14 cellular contexts compared by ENCODE assay signal in the genomic region with DNA sequence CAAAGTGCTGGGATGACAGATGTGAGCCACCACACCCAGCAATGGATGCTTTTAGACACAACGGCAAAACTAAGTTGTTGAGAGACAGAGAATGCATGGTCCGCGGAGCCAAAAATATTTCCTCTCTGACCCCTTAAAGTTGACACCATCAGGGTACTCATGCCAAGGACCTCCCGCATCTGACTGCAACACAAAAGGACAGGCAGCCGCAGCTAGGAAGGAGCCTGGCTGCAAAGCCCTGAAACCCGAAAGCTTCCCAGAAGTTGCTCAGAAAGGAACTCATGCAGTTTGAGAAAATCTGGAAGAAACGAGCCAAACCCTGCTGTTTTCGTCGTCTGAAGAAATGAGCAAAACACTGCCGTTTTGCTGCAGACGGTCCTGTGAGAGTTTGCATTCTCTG. TPM values are rescaled to one million over a fixed set of nuclear protein-coding genes. Genes with fewer than 3 reads are reported as not detected.
DNase-seq lines count a peak whose midpoint lies in the region; ATAC-seq and TF ChIP-seq lines count a peak whose summit lies in the region.
"Had no signal": no experiment of that assay in that cellular context is flagged by ENCODE, and none has a peak within 500 bp of the region (broad histone marks: within the 10 kb centered on the region; RNA-seq: fewer than 3 reads in every experiment).

No MANE protein-coding gene starts in this region.

- no peaks in the 10 kb centered on the region for H3K27me3 ChIP-seq in neuronal stem cell (ENCODE audit: control insufficient read depth in 3 of 3, insufficient read depth in 3 of 3, low read depth in 1 of 3, low read length in 3 of 3)
- H3K27me3 ChIP-seq in tibial nerve: no peaks in the 10 kb centered on the region
- H3K27me3 ChIP-seq in adrenal gland: no peaks in the 10 kb centered on the region

- H2BK15ac ChIP-seq in neuronal stem cell (ENCODE audit: low read length): no peak overlapping the region

- H3K14ac ChIP-seq in neuronal stem cell (ENCODE audit: low read length): no peak overlapping the region

- no peak overlapping the region for H2BK12ac ChIP-seq in neuronal stem cell (ENCODE audit: low read length)

- TF ChIP-seq POLR2A in tibial nerve (IDR thresholded peaks at IDR 0.05) (no peak), adrenal gland (IDR thresholded peaks at IDR 0.05) (no peak)

- H2AK5ac ChIP-seq in neuronal stem cell (ENCODE audit: low read depth, low read length): peak overlapping the region; percentile 4

- H3K27ac Mint-ChIP-seq in brain: peak overlapping the region; percentile 83 to 96 (median 92)
- H3K27ac Mint-ChIP-seq: activated B cell treated with CpG ODN at 0.5 μM for 24 hours; activated T-helper 17 cell treated with anti-CD3 and anti-CD28 coated beads, Interleukin-2, amount 50 U/mL, for 72 hours; natural killer cell treated with Interleukin-12 subunit alpha and Interleukin-12 subunit beta and Interleukin-15 and Interleukin-18, amount 100 ng/mL, for 72 hours had no signal

- H3K4me3 Mint-ChIP-seq in brain: peak overlapping the region in 3 of 5 experiments; percentile 67 to 69 (median 68)
- H3K4me3 Mint-ChIP-seq: activated B cell treated with CpG ODN at 0.5 μM for 24 hours; activated T-helper 17 cell treated with anti-CD3 and anti-CD28 coated beads, Interleukin-2, amount 50 U/mL, for 72 hours; natural killer cell treated with Interleukin-12 subunit alpha and Interleukin-12 subunit beta and Interleukin-15 and Interleukin-18, amount 100 ng/mL, for 72 hours had no signal

- H2BK120ac ChIP-seq in neuronal stem cell (ENCODE audit: low read depth, low read length): no peak overlapping the region

- peak overlapping the region; percentile 59 for H3K18ac ChIP-seq in neuronal stem cell (ENCODE audit: low read length)

- H3K23ac ChIP-seq in neuronal stem cell (ENCODE audit: low read depth, low read length, poor library complexity): no peak overlapping the region

- TF ChIP-seq CTCF in brain (conservative IDR thresholded peaks at IDR 0.05) (no peak), tibial nerve (IDR thresholded peaks at IDR 0.05) (no peak), adrenal gland (IDR thresholded peaks at IDR 0.05) (no peak), GM20000 (IDR thresholded peaks at IDR 0.05; ENCODE audit: extremely low read depth, missing control alignments) (no peak)

- DNase-seq in Right ventricle myocardium inferior (ENCODE audit: missing footprints) (no peak), neuronal stem cell (ENCODE audit: low spot score) (no peak), tibial nerve (ENCODE audit: low spot score in 2 of 2) (no peak), adrenal gland (no peak), NCI-H2029 treated with DMSO at 0.1 percent for 48 hours (lab: John Stamatoyannopoulos, UW) (no peak), GM20000 (ENCODE audit: low spot score) (no peak)
- DNase-seq: activated B cell treated with CpG ODN at 0.5 μM for 24 hours, hypothalamus, MM.1S, NCI-H510A treated with DMSO at 0.1 percent for 48 hours had no signal

- H3K9me3 ChIP-seq in neuronal stem cell (replicated peaks in 1 of 2; ENCODE audit: control insufficient read depth in 2 of 2, insufficient read depth in 1 of 2, low read depth in 1 of 2, low read length in 2 of 2): peaks cover 0 to 2% of the 10 kb centered on the region in 2 donors
- no peaks in the 10 kb centered on the region for H3K9me3 ChIP-seq in tibial nerve
- no peaks in the 10 kb centered on the region for H3K9me3 ChIP-seq in adrenal gland (replicated peaks in 1 of 3)

- H3K79me1 ChIP-seq in neuronal stem cell (ENCODE audit: low read depth, low read length): peaks cover 8% of the 10 kb centered on the region

- no CpG with 5 or more reads among the region's 11 CpGs for WGBS in neuronal stem cell (ENCODE audit: extremely low coverage in 2 of 2, insufficient read length in 2 of 2, insufficient replicate concordance in 1 of 2), 2 donors
- WGBS in tibial nerve, 2 donors: 13 to 26% methylated on average over 11 of the region's 11 CpGs
- 67 to 81% (median 69%) methylated on average over 11 of the region's 11 CpGs for WGBS in adrenal gland, 4 donors

- H2BK5ac ChIP-seq in neuronal stem cell (ENCODE audit: low read length): no peak overlapping the region

- H3K36me3 Mint-ChIP-seq in brain: peaks cover 54% of the 10 kb centered on the region

- peaks cover 36% of the 10 kb centered on the region for H3K4me1 Mint-ChIP-seq in brain
- H3K4me1 Mint-ChIP-seq: activated B cell treated with CpG ODN at 0.5 μM for 24 hours; activated T-helper 17 cell treated with anti-CD3 and anti-CD28 coated beads, Interleukin-2, amount 50 U/mL, for 72 hours had no signal

- no peak overlapping the region for H3K9ac ChIP-seq in neuronal stem cell (ENCODE audit: low read depth, low read length, poor library complexity)

- H4K91ac ChIP-seq in neuronal stem cell (ENCODE audit: low read depth, low read length, poor library complexity): no peak overlapping the region

- peak overlapping the region; percentile 69 for H3K27ac ChIP-seq in neuronal stem cell (replicated peaks; ENCODE audit: low read length)
- H3K27ac ChIP-seq in tibial nerve: peak overlapping the region; percentile 70 to 90 (median 80)
- H3K27ac ChIP-seq in adrenal gland: peak overlapping the region in 2 of 5 donors; percentile 48 to 49

- H3K4me2 ChIP-seq in neuronal stem cell (ENCODE audit: insufficient read depth, low read length, poor library complexity, severe bottlenecking): no peak overlapping the region

- ATAC-seq in Right ventricle myocardium inferior (peak; percentile 28), GM18909 (IDR thresholded peaks at IDR 0.05; ENCODE audit: poor library complexity, unreplicated experiment) (no peak)
- ATAC-seq: activated T-helper 17 cell treated with anti-CD3 and anti-CD28 coated beads, Interleukin-2, amount 50 U/mL, for 72 hours; natural killer cell treated with Interleukin-12 subunit alpha and Interleukin-12 subunit beta and Interleukin-15 and Interleukin-18, amount 100 ng/mL, for 72 hours had no signal

- intact Hi-C loops in Right ventricle myocardium inferior (cut with DNase I): no loop called here
- intact Hi-C loops in adrenal gland (cut with DNase I): no loop called here

- H3K4me1 ChIP-seq in neuronal stem cell (ENCODE audit: control insufficient read depth in 2 of 2, insufficient read depth in 1 of 2, low read depth in 1 of 2, low read length in 2 of 2) (peaks cover 0 to 13% of the 10 kb centered on the region in 2 donors), tibial nerve (peaks cover 0 to 38% (median 8%) of the 10 kb centered on the region in 4 donors), adrenal gland (replicated peaks in 1 of 2) (no peaks in the 10 kb centered on the region)

- H4K8ac ChIP-seq in neuronal stem cell (ENCODE audit: low read depth, low read length): no peak overlapping the region

- TF ChIP-seq EP300 in tibial nerve (IDR thresholded peaks at IDR 0.05): no peak

- H2AFZ ChIP-seq in neuronal stem cell (ENCODE audit: low read length): no peak overlapping the region

- no peak overlapping the region for H3K4me3 ChIP-seq in neuronal stem cell (ENCODE audit: low read length in 2 of 2)
- peak overlapping the region; percentile 14 to 36 (median 30) for H3K4me3 ChIP-seq in tibial nerve
- no peak overlapping the region for H3K4me3 ChIP-seq in adrenal gland

- H3K36me3 ChIP-seq in neuronal stem cell (replicated peaks in 1 of 2; ENCODE audit: control insufficient read depth in 2 of 2, insufficient read depth in 2 of 2, low read length in 2 of 2): peaks cover 20 to 47% of the 10 kb centered on the region in 2 donors
- peaks cover under 1 to 30% (median 11%) of the 10 kb centered on the region in 3 donors for H3K36me3 ChIP-seq in tibial nerve
- H3K36me3 ChIP-seq in adrenal gland (replicated peaks in 1 of 2): peaks cover 0 to 32% of the 10 kb centered on the region in 2 donors

- H3K4ac ChIP-seq in neuronal stem cell (ENCODE audit: low read length): no peak overlapping the region

- H3K27me3 Mint-ChIP-seq in brain: peaks cover 4% of the 10 kb centered on the region
- H3K27me3 Mint-ChIP-seq: activated B cell treated with CpG ODN at 0.5 μM for 24 hours; activated T-helper 17 cell treated with anti-CD3 and anti-CD28 coated beads, Interleukin-2, amount 50 U/mL, for 72 hours; natural killer cell treated with Interleukin-12 subunit alpha and Interleukin-12 subunit beta and Interleukin-15 and Interleukin-18, amount 100 ng/mL, for 72 hours had no signal

- peaks cover 0 to 18% (median 7%) of the 10 kb centered on the region in 5 experiments for H3K9me3 Mint-ChIP-seq in brain
- H3K9me3 Mint-ChIP-seq: activated B cell treated with CpG ODN at 0.5 μM for 24 hours; activated T-helper 17 cell treated with anti-CD3 and anti-CD28 coated beads, Interleukin-2, amount 50 U/mL, for 72 hours; natural killer cell treated with Interleukin-12 subunit alpha and Interleukin-12 subunit beta and Interleukin-15 and Interleukin-18, amount 100 ng/mL, for 72 hours had no signal

RNA-seq across cellular contexts. Expression of a gene that starts 16.5 kb away (rescaled TPM):
- polyA plus RNA-seq in brain (ENCODE audit: insufficient read depth, low read depth, low replicate concordance) (18.1 TPM), adrenal gland (10 to 100 TPM in 1 of 3 donors, 1 to 10 TPM in 2; 6.4 to 68.6 (median 9.4) TPM)
- total RNA-seq in Right ventricle myocardium inferior (31.0 TPM), tibial nerve (10 to 100 TPM; 20.3 to 44.3 (median 31.7) TPM), adrenal gland (10 to 100 TPM; 19.9 to 51.4 (median 27.7) TPM)
- polyA plus RNA-seq in neuronal stem cell (2013, experiment 1 of 2): 24.5 TPM
- polyA plus RNA-seq in neuronal stem cell (2013, experiment 2 of 2): 24.6 TPM

RNA-seq across cellular contexts. Expression of a gene that starts 16.5 kb away (rescaled TPM):
- 21.2 TPM for polyA plus RNA-seq in brain (ENCODE audit: insufficient read depth, low read depth, low replicate concordance)
- total RNA-seq in Right ventricle myocardium inferior: 64.8 TPM
- polyA plus RNA-seq in neuronal stem cell (2013, experiment 1 of 2): 19.2 TPM
- polyA plus RNA-seq in neuronal stem cell (2013, experiment 2 of 2): 18.2 TPM
- 10 to 100 TPM; 35.6 to 68.2 (median 48.2) TPM for total RNA-seq in tibial nerve
- 10 to 100 TPM; 44.0 to 70.5 (median 51.3) TPM for total RNA-seq in adrenal gland
- 10 to 100 TPM; 10.7 to 42.6 (median 12.2) TPM for polyA plus RNA-seq in adrenal gland

Comparison
In these comparisons a context has a peak if more than half of its experiments do, and no peak if none do; other contexts are left out.
1. H3K4me3 ChIP-seq: peak in tibial nerve (4 of 4); none in neuronal stem cell (0 of 2) and adrenal gland (0 of 4).